22 cellular contexts compared by ENCODE assay signal in genomic region chr4:184706453-184706852, GRCh38. TPM values are rescaled to one million over a fixed set of nuclear protein-coding genes. Genes with fewer than 3 reads are reported as not detected.
DNase-seq lines count a peak whose midpoint lies in the region; ATAC-seq and TF ChIP-seq lines count a peak whose summit lies in the region.
"Had no signal": no experiment of that assay in that cellular context is flagged by ENCODE, and none has a peak within 500 bp of the region (broad histone marks: within the 10 kb centered on the region; RNA-seq: fewer than 3 reads in every experiment).

No MANE protein-coding gene starts in this region.

- H3K79me2 ChIP-seq in KMS-11 (ENCODE audit: insufficient read depth, low read depth), result peaks cover 17% of the 10 kb centered on the region

- CTCF ChIA-PET in activated CD4-positive, alpha-beta memory T cell treated with anti-CD3 and anti-CD28 coated beads for 36 hours (lab: Charles Lee), result interaction anchor here (1.5 kb wide), 1 partner anchor 9 kb away, joined by 4 read pairs; no protein-coding TSS in a partner anchor

- peaks cover 66% of the 10 kb centered on the region for H3K4me1 ChIP-seq in KMS-11 (ENCODE audit: low read depth, poor library complexity, severe bottlenecking)

- peak overlapping the region; percentile 38; the same call in 1 of the 2 replicates for H3K27ac ChIP-seq in KMS-11
- H3K27ac ChIP-seq: A549, PC-9 had no signal

- no peaks in the 10 kb centered on the region for H3K27me3 Mint-ChIP-seq in activated T-cell treated with anti-CD3 and anti-CD28 coated beads, Interleukin-2, amount 50 U/mL, for 72 hours (ENCODE audit: low read depth)
- H3K27me3 Mint-ChIP-seq in activated T-cell treated with anti-CD3 and anti-CD28 coated beads, Interleukin-2, amount 50 U/mL, for 24 hours, result no peaks in the 10 kb centered on the region
- no peaks in the 10 kb centered on the region for H3K27me3 Mint-ChIP-seq in activated CD4-positive, alpha-beta memory T cell treated with anti-CD3 and anti-CD28 coated beads for 36 hours
- H3K27me3 Mint-ChIP-seq: B cell had no signal

- no peak for TF ChIP-seq CTCF in KMS-11 (conservative IDR thresholded peaks at IDR 0.05; ENCODE audit: low read depth, low read length)

- in situ Hi-C loops in KBM-7 (cut with MboI; ENCODE audit: low pct_unique_long_range_greater_than_20kb, low sequenced_read_pairs), result no loop called here

- ATAC-seq in activated T-cell treated with anti-CD3 and anti-CD28 coated beads, Interleukin-2, amount 50 U/mL, for 72 hours (replicated peaks in 1 of 2), result peak; percentile 82 to 83
- ATAC-seq in stimulated activated effector memory CD8-positive, alpha-beta T cell treated with anti-CD3 and anti-CD28 coated beads, Interleukin-12 subunit alpha, Interleukin-12 subunit beta, amount 100 ng/mL, for 72 hours, result peak; percentile 50
- ATAC-seq in HG02678 (IDR thresholded peaks at IDR 0.05; ENCODE audit: unreplicated experiment), result no peak
- ATAC-seq: A549 had no signal

- no peaks in the 10 kb centered on the region for H4K20me1 ChIP-seq in KMS-11 (ENCODE audit: insufficient read depth)

- H3K27ac Mint-ChIP-seq in activated T-cell treated with anti-CD3 and anti-CD28 coated beads, Interleukin-2, amount 50 U/mL, for 72 hours, result peak overlapping the region; percentile 82
- H3K27ac Mint-ChIP-seq in activated T-cell treated with anti-CD3 and anti-CD28 coated beads, Interleukin-2, amount 50 U/mL, for 24 hours, result no peak overlapping the region
- H3K27ac Mint-ChIP-seq in activated CD4-positive, alpha-beta memory T cell treated with anti-CD3 and anti-CD28 coated beads for 36 hours, result peak overlapping the region; percentile 51
- peak overlapping the region; percentile 2 for H3K27ac Mint-ChIP-seq in stimulated activated effector memory CD8-positive, alpha-beta T cell treated with anti-CD3 and anti-CD28 coated beads, Interleukin-12 subunit alpha, Interleukin-12 subunit beta, amount 100 ng/mL, for 72 hours
- H3K27ac Mint-ChIP-seq: B cell had no signal

- intact Hi-C loops in activated CD4-positive, alpha-beta memory T cell treated with anti-CD3 and anti-CD28 coated beads for 36 hours (cut with micrococcal nuclease), result loop anchor here (2.0 to 5.0 kb wide), 3 partner anchors 28 to 59 kb away; partner anchors contain the start of genes CASP3, CENPU and PRIMPOL

- POLR2A ChIA-PET in activated CD4-positive, alpha-beta memory T cell treated with anti-CD3 and anti-CD28 coated beads for 36 hours (lab: Charles Lee), result interaction anchor here (1.9 kb wide), 1 partner anchor 27 kb away, joined by 5 read pairs; the partner anchor contains the start of gene CENPU

- no peak overlapping the region for H3K9ac ChIP-seq in KMS-11

- H3K9me3 Mint-ChIP-seq in activated T-cell treated with anti-CD3 and anti-CD28 coated beads, Interleukin-2, amount 50 U/mL, for 72 hours, result no peaks in the 10 kb centered on the region
- H3K9me3 Mint-ChIP-seq in activated T-cell treated with anti-CD3 and anti-CD28 coated beads, Interleukin-2, amount 50 U/mL, for 24 hours, result no peaks in the 10 kb centered on the region
- H3K9me3 Mint-ChIP-seq in activated CD4-positive, alpha-beta memory T cell treated with anti-CD3 and anti-CD28 coated beads for 36 hours, result no peaks in the 10 kb centered on the region
- H3K9me3 Mint-ChIP-seq in stimulated activated effector memory CD8-positive, alpha-beta T cell treated with anti-CD3 and anti-CD28 coated beads, Interleukin-12 subunit alpha, Interleukin-12 subunit beta, amount 100 ng/mL, for 72 hours, result no peaks in the 10 kb centered on the region

- no peak overlapping the region for H2AFZ ChIP-seq in KMS-11 (ENCODE audit: low read depth)
- H2AFZ ChIP-seq: PC-9 had no signal

- peaks cover 21% of the 10 kb centered on the region for H3K4me1 Mint-ChIP-seq in activated T-cell treated with anti-CD3 and anti-CD28 coated beads, Interleukin-2, amount 50 U/mL, for 72 hours (ENCODE audit: low read depth)
- H3K4me1 Mint-ChIP-seq in activated T-cell treated with anti-CD3 and anti-CD28 coated beads, Interleukin-2, amount 50 U/mL, for 24 hours (ENCODE audit: low read depth), result peaks cover 13% of the 10 kb centered on the region
- H3K4me1 Mint-ChIP-seq in activated CD4-positive, alpha-beta memory T cell treated with anti-CD3 and anti-CD28 coated beads for 36 hours (ENCODE audit: low read depth), result peaks cover 25% of the 10 kb centered on the region
- peaks cover 25% of the 10 kb centered on the region for H3K4me1 Mint-ChIP-seq in stimulated activated effector memory CD8-positive, alpha-beta T cell treated with anti-CD3 and anti-CD28 coated beads, Interleukin-12 subunit alpha, Interleukin-12 subunit beta, amount 100 ng/mL, for 72 hours
- H3K4me1 Mint-ChIP-seq: B cell, CD14-positive monocyte had no signal

- peak overlapping the region; percentile 52 to 81 for H3K4me3 Mint-ChIP-seq in activated T-cell treated with anti-CD3 and anti-CD28 coated beads, Interleukin-2, amount 50 U/mL, for 72 hours
- H3K4me3 Mint-ChIP-seq in activated T-cell treated with anti-CD3 and anti-CD28 coated beads, Interleukin-2, amount 50 U/mL, for 24 hours, result no peak overlapping the region
- no peak overlapping the region for H3K4me3 Mint-ChIP-seq in activated CD4-positive, alpha-beta memory T cell treated with anti-CD3 and anti-CD28 coated beads for 36 hours
- H3K4me3 Mint-ChIP-seq in stimulated activated effector memory CD8-positive, alpha-beta T cell treated with anti-CD3 and anti-CD28 coated beads, Interleukin-12 subunit alpha, Interleukin-12 subunit beta, amount 100 ng/mL, for 72 hours, result no peak overlapping the region
- H3K4me3 Mint-ChIP-seq: B cell had no signal

- H3K4me2 ChIP-seq in KMS-11, result peak overlapping the region; percentile 64
- H3K4me2 ChIP-seq: A549, PC-9 had no signal

- no peak for DNase-seq in activated T-cell treated with anti-CD3 and anti-CD28 coated beads, Interleukin-2, amount 50 U/mL, for 72 hours
- no peak for DNase-seq in activated T-cell treated with anti-CD3 and anti-CD28 coated beads, Interleukin-2, amount 50 U/mL, for 24 hours
- no peak for DNase-seq in activated CD4-positive, alpha-beta memory T cell treated with anti-CD3 and anti-CD28 coated beads for 36 hours
- DNase-seq in stimulated activated effector memory CD8-positive, alpha-beta T cell treated with anti-CD3 and anti-CD28 coated beads, Interleukin-12 subunit alpha, Interleukin-12 subunit beta, amount 100 ng/mL, for 72 hours (ENCODE audit: low spot score in 2 of 2), result no peak
- DNase-seq in KBM-7, result no peak
- DNase-seq: DMS53, GDM1, MG63, NCI-H1048, NCI-H1436, NCI-H187 treated with DMSO at 0.1 percent for 48 hours, NCI-H2107, NCI-H446 treated with DMSO at 0.1 percent for 48 hours, NCI-H526 treated with DMSO at 0.1 percent for 48 hours, PC-9, RPMI8226, SHP77 had no signal

- peaks cover 19% of the 10 kb centered on the region for H3K36me3 ChIP-seq in KMS-11 (ENCODE audit: insufficient read depth)

- H3K27me3 ChIP-seq in KMS-11 (ENCODE audit: insufficient read depth, low read depth), result no peaks in the 10 kb centered on the region
- H3K27me3 ChIP-seq: MG63 had no signal

- H3K36me3 Mint-ChIP-seq in activated T-cell treated with anti-CD3 and anti-CD28 coated beads, Interleukin-2, amount 50 U/mL, for 72 hours (ENCODE audit: insufficient read depth in 2 of 2), result peaks cover 12 to 60% of the 10 kb centered on the region in 2 donors
- peaks cover 88% of the 10 kb centered on the region for H3K36me3 Mint-ChIP-seq in activated T-cell treated with anti-CD3 and anti-CD28 coated beads, Interleukin-2, amount 50 U/mL, for 24 hours (ENCODE audit: low read depth)
- H3K36me3 Mint-ChIP-seq in activated CD4-positive, alpha-beta memory T cell treated with anti-CD3 and anti-CD28 coated beads for 36 hours, result peaks cover 58% of the 10 kb centered on the region
- H3K36me3 Mint-ChIP-seq in stimulated activated effector memory CD8-positive, alpha-beta T cell treated with anti-CD3 and anti-CD28 coated beads, Interleukin-12 subunit alpha, Interleukin-12 subunit beta, amount 100 ng/mL, for 72 hours, result peaks cover 85% of the 10 kb centered on the region

- H3K4me3 ChIP-seq in KMS-11 (IDR thresholded peaks at IDR 0.05; ENCODE audit: insufficient read depth, low read depth, low read length), result no peak overlapping the region
- H3K4me3 ChIP-seq: A549, MG63, PC-9 had no signal

RNA-seq across cellular contexts. Expression of gene CENPU, which starts 27.4 kb away (rescaled TPM):
- 10 to 100 TPM; 80.9 to 82.3 TPM for total RNA-seq in activated T-cell treated with anti-CD3 and anti-CD28 coated beads, Interleukin-2, amount 50 U/mL, for 72 hours
- total RNA-seq in activated CD4-positive, alpha-beta memory T cell treated with anti-CD3 and anti-CD28 coated beads for 36 hours, result 10 to 100 TPM; 82.7 to 87.6 TPM

RNA-seq across cellular contexts. Expression of gene PRIMPOL, which starts 56.9 kb away (rescaled TPM):
- total RNA-seq in activated T-cell treated with anti-CD3 and anti-CD28 coated beads, Interleukin-2, amount 50 U/mL, for 72 hours, result 10 to 100 TPM; 24.1 to 34.2 TPM
- total RNA-seq in activated CD4-positive, alpha-beta memory T cell treated with anti-CD3 and anti-CD28 coated beads for 36 hours, result 10 to 100 TPM; 23.1 to 27.1 TPM

RNA-seq across cellular contexts. Expression of gene CASP3, which starts 57.2 kb away (rescaled TPM):
- 10 to 100 TPM; 48.9 to 50.6 TPM for total RNA-seq in activated T-cell treated with anti-CD3 and anti-CD28 coated beads, Interleukin-2, amount 50 U/mL, for 72 hours
- 10 to 100 TPM; 54.0 to 54.4 TPM for total RNA-seq in activated CD4-positive, alpha-beta memory T cell treated with anti-CD3 and anti-CD28 coated beads for 36 hours

Comparison
In these comparisons a context has a peak if more than half of its experiments do, and no peak if none do; other contexts are left out.
1. H3K4me3 Mint-ChIP-seq: peak in activated T-cell treated with anti-CD3 and anti-CD28 coated beads, Interleukin-2, amount 50 U/mL, for 72 hours (2 of 2); none in activated T-cell treated with anti-CD3 and anti-CD28 coated beads, Interleukin-2, amount 50 U/mL, for 24 hours (single experiment), activated CD4-positive, alpha-beta memory T cell treated with anti-CD3 and anti-CD28 coated beads for 36 hours (single experiment) and stimulated activated effector memory CD8-positive, alpha-beta T cell treated with anti-CD3 and anti-CD28 coated beads, Interleukin-12 subunit alpha, Interleukin-12 subunit beta, amount 100 ng/mL, for 72 hours (single experiment).